ENCODE assay signal across 2 cellular contexts in genomic region chr17:77215281-77215680, GRCh38.
TF ChIP-seq lines count a peak whose summit lies in the region.

No MANE protein-coding gene starts in this region.

TF ChIP-seq in HEK293, 187 proteins besides CTCF, POLR2A, EP300 and RAD21 (continued from another document):
- no peak for TF ChIP-seq ZNF580 (tag by site-specific recombination; IDR thresholded peaks at IDR 0.05)
- no peak for TF ChIP-seq ZNF404 (tag by site-specific recombination; IDR thresholded peaks at IDR 0.05)
- TF ChIP-seq SCRT1 (tag by site-specific recombination; IDR thresholded peaks at IDR 0.05; ENCODE audit: borderline replicate concordance) = 0 out of 2 replicates have a peak, but pooled peaks have one; percentile 17

TF ChIP-seq in GM12878, 131 proteins besides CTCF, POLR2A, EP300 and RAD21 (continued from another document):
- TF ChIP-seq NKRF (conservative IDR thresholded peaks at IDR 0.05) (no peak), EED (IDR thresholded peaks at IDR 0.05; ENCODE audit: low read depth) (no peak), CREM (IDR thresholded peaks at IDR 0.05; ENCODE audit: low read depth) (no peak), HSF1 (IDR thresholded peaks at IDR 0.05; ENCODE audit: low read depth, low read length) (no peak), CEBPZ (IDR thresholded peaks at IDR 0.05; ENCODE audit: low read depth, low read length) (no peak), FOS (IDR thresholded peaks at IDR 0.05; ENCODE audit: borderline replicate concordance, extremely low read depth, insufficient read length) (no peak)
TF ChIP-seq in GM12878: peak in this region for 0.
